In the genomic region with DNA sequence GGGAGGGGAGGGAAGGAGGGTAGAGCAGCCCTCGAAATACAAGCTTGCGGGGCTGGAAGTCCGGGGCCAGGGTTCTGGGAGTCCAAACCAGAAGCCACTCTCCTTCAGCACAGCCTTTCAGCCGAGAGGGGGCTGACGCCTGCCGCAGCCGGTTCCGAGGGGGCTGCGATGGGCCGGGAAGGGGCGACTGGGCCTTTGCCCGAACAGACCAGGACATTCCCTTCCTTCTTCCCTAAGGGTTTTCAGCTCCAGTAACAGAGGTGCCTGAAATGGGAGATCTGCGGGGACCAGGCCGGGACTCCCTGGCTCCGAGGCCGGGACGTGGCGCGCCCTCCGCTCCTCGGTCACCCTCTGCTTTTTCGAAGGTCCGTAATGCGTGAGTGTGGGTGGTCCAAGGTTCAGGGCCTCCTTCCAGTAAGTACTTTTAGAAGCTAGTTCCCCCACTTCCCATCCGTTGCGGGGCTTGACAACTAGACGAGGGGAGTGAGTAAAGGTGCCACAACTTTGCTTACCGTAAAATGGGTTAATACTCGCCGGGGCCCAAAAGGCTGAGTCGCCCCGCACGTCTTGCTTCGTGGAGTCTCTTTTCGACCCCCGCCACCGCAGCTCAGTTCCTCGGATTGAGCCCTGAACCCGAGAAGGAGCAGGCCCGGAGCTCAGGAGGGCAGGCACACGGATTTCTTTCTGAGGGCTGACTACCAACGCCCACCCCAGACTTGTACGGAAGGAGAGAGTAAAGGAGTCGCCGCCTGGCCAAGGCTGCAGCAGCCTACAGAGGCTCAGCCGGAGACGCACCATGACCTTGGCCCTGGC, we compare ENCODE assay signal across 12 cellular contexts. TPM values are rescaled to one million over a fixed set of nuclear protein-coding genes. Genes with fewer than 3 reads are reported as not detected.
DNase-seq lines count a peak whose midpoint lies in the region; ATAC-seq lines count a peak whose summit lies in the region.
"Had no signal": no experiment of that assay in that cellular context is flagged by ENCODE, and none has a peak within 500 bp of the region (broad histone marks: within the 10 kb centered on the region; RNA-seq: fewer than 3 reads in every experiment).

No MANE protein-coding gene starts in this region.

- H3K27me3 Mint-ChIP-seq in activated CD4-positive, alpha-beta T cell treated with anti-CD3 and anti-CD28 coated beads, Interleukin-2, amount 10 ng/mL, durations not matched to agents 7 days and 5 days, result peaks cover 87% of the 10 kb centered on the region
- peaks cover 57 to 77% of the 10 kb centered on the region in 2 donors for H3K27me3 Mint-ChIP-seq in stimulated activated naive B cell treated with anti-CD40 and anti-IgM and Interleukin-4, amounts not matched to agents 10 μg/mL and 1 μg/mL and 100 μg/mL, for 72 hours

- DNase-seq in activated CD4-positive, alpha-beta T cell treated with anti-CD3 and anti-CD28 coated beads, Interleukin-2, amount 10 ng/mL, durations not matched to agents 7 days and 5 days, result no peak
- DNase-seq in activated CD4-positive, alpha-beta T cell treated with anti-CD3 and anti-CD28 coated beads, Interleukin-2, amount 50 U/mL, for 4 hours, result no peak
- peak; percentile 65 for DNase-seq in activated CD8-positive, alpha-beta memory T cell treated with anti-CD3 and anti-CD28 coated beads, Interleukin-2, amount 50 U/mL, for 48 hours
- peak; percentile 17 for DNase-seq in left kidney (ENCODE audit: low read depth, low spot score)
- DNase-seq in stimulated activated naive B cell treated with anti-CD40 and anti-IgM and Interleukin-4, amounts not matched to agents 10 μg/mL and 1 μg/mL and 100 μg/mL, for 72 hours, result no peak
- DNase-seq in GM19238 (ENCODE audit: insufficient read length, low spot score), result no peak
- DNase-seq in DMS153 treated with DMSO at 0.1 percent for 48 hours (lab: John Stamatoyannopoulos, UW; ENCODE audit: unreplicated experiment), result no peak
- no peak for DNase-seq in NCI-H1436 (lab: John Stamatoyannopoulos, UW)
- DNase-seq: AML-193, HFFc6, NCI-H524 treated with DMSO at 0.1 percent for 48 hours had no signal

- peaks cover 49% of the 10 kb centered on the region for H3K4me1 Mint-ChIP-seq in activated CD4-positive, alpha-beta T cell treated with anti-CD3 and anti-CD28 coated beads, Interleukin-2, amount 10 ng/mL, durations not matched to agents 7 days and 5 days
- H3K4me1 Mint-ChIP-seq in stimulated activated naive B cell treated with anti-CD40 and anti-IgM and Interleukin-4, amounts not matched to agents 10 μg/mL and 1 μg/mL and 100 μg/mL, for 72 hours, result peaks cover 38 to 57% of the 10 kb centered on the region in 2 donors

- POLR2A ChIA-PET in activated CD4-positive, alpha-beta T cell treated with anti-CD3 and anti-CD28 coated beads, Interleukin-2, amount 10 ng/mL, durations not matched to agents 7 days and 5 days (lab: Charles Lee), result interaction anchor here (0.6 kb wide), 1 partner anchor 479 kb away, joined by 4 read pairs; no protein-coding TSS in a partner anchor

- H3K4me3 Mint-ChIP-seq in activated CD4-positive, alpha-beta T cell treated with anti-CD3 and anti-CD28 coated beads, Interleukin-2, amount 10 ng/mL, durations not matched to agents 7 days and 5 days, result peak overlapping the region; percentile 68
- H3K4me3 Mint-ChIP-seq in stimulated activated naive B cell treated with anti-CD40 and anti-IgM and Interleukin-4, amounts not matched to agents 10 μg/mL and 1 μg/mL and 100 μg/mL, for 72 hours, result peak overlapping the region; percentile 70 to 71
- H3K4me3 Mint-ChIP-seq: HFFc6 had no signal

- CTCF ChIA-PET in activated CD4-positive, alpha-beta T cell treated with anti-CD3 and anti-CD28 coated beads, Interleukin-2, amount 10 ng/mL, durations not matched to agents 7 days and 5 days (lab: Charles Lee), result no interaction called here

- H3K27ac Mint-ChIP-seq in activated CD4-positive, alpha-beta T cell treated with anti-CD3 and anti-CD28 coated beads, Interleukin-2, amount 10 ng/mL, durations not matched to agents 7 days and 5 days, result peak overlapping the region; percentile 69
- peak overlapping the region; percentile 87 for H3K27ac Mint-ChIP-seq in stimulated activated naive B cell treated with anti-CD40 and anti-IgM and Interleukin-4, amounts not matched to agents 10 μg/mL and 1 μg/mL and 100 μg/mL, for 72 hours
- H3K27ac Mint-ChIP-seq: HFFc6 had no signal

- H3K9me3 Mint-ChIP-seq in activated CD4-positive, alpha-beta T cell treated with anti-CD3 and anti-CD28 coated beads, Interleukin-2, amount 10 ng/mL, durations not matched to agents 7 days and 5 days, result peaks cover 2% of the 10 kb centered on the region
- peaks cover 0 to 4% of the 10 kb centered on the region in 2 donors for H3K9me3 Mint-ChIP-seq in stimulated activated naive B cell treated with anti-CD40 and anti-IgM and Interleukin-4, amounts not matched to agents 10 μg/mL and 1 μg/mL and 100 μg/mL, for 72 hours

- ATAC-seq in stimulated activated naive B cell treated with anti-CD40 and anti-IgM and Interleukin-4, amounts not matched to agents 10 μg/mL and 1 μg/mL and 100 μg/mL, for 72 hours (replicated peaks), result no peak

- peaks cover 12% of the 10 kb centered on the region for H3K36me3 Mint-ChIP-seq in activated CD4-positive, alpha-beta T cell treated with anti-CD3 and anti-CD28 coated beads, Interleukin-2, amount 10 ng/mL, durations not matched to agents 7 days and 5 days (ENCODE audit: low read depth)
- peaks cover 2 to 9% of the 10 kb centered on the region in 2 donors for H3K36me3 Mint-ChIP-seq in stimulated activated naive B cell treated with anti-CD40 and anti-IgM and Interleukin-4, amounts not matched to agents 10 μg/mL and 1 μg/mL and 100 μg/mL, for 72 hours

RNA-seq across cellular contexts. Expression of gene OLIG3, which starts 2.9 kb away (rescaled TPM):
- total RNA-seq in activated CD4-positive, alpha-beta T cell treated with anti-CD3 and anti-CD28 coated beads, Interleukin-2, amount 10 ng/mL, durations not matched to agents 7 days and 5 days, result not detected
- total RNA-seq: HFFc6, urinary bladder had no signal

Comparison
In these comparisons a context has a peak if more than half of its experiments do, and no peak if none do; other contexts are left out.
1. DNase-seq: peak in activated CD8-positive, alpha-beta memory T cell treated with anti-CD3 and anti-CD28 coated beads, Interleukin-2, amount 50 U/mL, for 48 hours (single experiment) and left kidney (single experiment); none in activated CD4-positive, alpha-beta T cell treated with anti-CD3 and anti-CD28 coated beads, Interleukin-2, amount 10 ng/mL, durations not matched to agents 7 days and 5 days (single experiment), activated CD4-positive, alpha-beta T cell treated with anti-CD3 and anti-CD28 coated beads, Interleukin-2, amount 50 U/mL, for 4 hours (0 of 2), stimulated activated naive B cell treated with anti-CD40 and anti-IgM and Interleukin-4, amounts not matched to agents 10 μg/mL and 1 μg/mL and 100 μg/mL, for 72 hours (single experiment), GM19238 (single experiment), DMS153 treated with DMSO at 0.1 percent for 48 hours (single experiment) and NCI-H1436 (single experiment).